In the genomic region with DNA sequence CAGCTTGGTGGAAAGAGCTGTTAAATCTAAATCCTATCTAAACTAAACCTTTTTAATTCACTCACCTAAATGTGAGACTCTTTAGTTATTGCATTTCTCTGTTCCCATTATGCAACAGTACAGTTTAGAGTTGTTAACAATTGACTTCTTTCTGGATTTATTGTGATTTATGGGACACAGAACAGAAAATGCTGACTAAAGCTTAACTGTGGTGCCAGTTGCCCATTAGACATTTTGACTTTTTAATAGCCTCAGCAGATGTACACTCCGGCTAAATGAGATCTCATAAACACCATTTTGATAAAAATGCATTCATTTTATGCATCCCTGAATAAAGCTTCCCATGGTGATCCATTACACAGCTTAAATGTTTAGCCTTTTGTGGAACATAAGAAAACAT, we compare ENCODE assay signal across 26 cellular contexts.
"Had no signal": no experiment of that assay in that cellular context is flagged by ENCODE, and none has a peak within 500 bp of the region (broad histone marks: within the 10 kb centered on the region; RNA-seq: fewer than 3 reads in every experiment).

No MANE protein-coding gene starts in this region.

- H3K9me3 ChIP-seq: ascending aorta, body of pancreas, SK-N-SH had no signal

- H3K27ac ChIP-seq: ascending aorta, body of pancreas had no signal

- H3K36me3 ChIP-seq: ascending aorta had no signal

- H3K9ac ChIP-seq: SK-N-SH had no signal

- DNase-seq: activated CD4-positive, alpha-beta T cell treated with anti-CD3 and anti-CD28 coated beads for 4 hours; activated CD8-positive, alpha-beta memory T cell treated with anti-CD3 and anti-CD28 coated beads, Interleukin-2, amount 50 U/mL, for 48 hours; activated CD8-positive, alpha-beta T cell treated with anti-CD3 and anti-CD28 coated beads, Interleukin-2, amount 10 ng/mL, durations not matched to agents 7 days and 5 days; activated naive CD4-positive, alpha-beta T cell treated with anti-CD3 and anti-CD28 coated beads, Interleukin-2, amount 50 U/mL, for 16 hours; activated T-cell treated with anti-CD3 and anti-CD28 coated beads, Interleukin-2, amount 50 U/mL, for 1 hour; amniotic stem cell; body of pancreas; central memory CD4-positive, alpha-beta T cell; KG1; MV-4-11; NCI-H146; NCI-H187 treated with DMSO at 0.1 percent for 48 hours; NCI-H2171; NCI-H2227 treated with DMSO at 0.1 percent for 48 hours; NCI-H526; NCI-H82; NK-92 treated with Interleukin-12 subunit alpha and Interleukin-12 subunit beta, amount 100 ng/mL, for 24 hours; OCI-M1; RPMI8226; SK-N-SH; SW 1271 had no signal

- H3K4me2 ChIP-seq: SK-N-SH had no signal

- H3K4me1 ChIP-seq: ascending aorta, body of pancreas had no signal

- ATAC-seq: activated CD4-positive, CD25-positive, alpha-beta regulatory T cell treated with anti-CD3 and anti-CD28 coated beads, Interleukin-2, amount 50 U/mL, for 24 hours; activated CD8-positive, alpha-beta T cell treated with anti-CD3 and anti-CD28 coated beads, Interleukin-2, amount 10 ng/mL, durations not matched to agents 7 days and 5 days; body of pancreas; Panc1; Right ventricle myocardium inferior had no signal

- FAIRE-seq: bronchial epithelial cell had no signal

- H3K4me3 ChIP-seq: ascending aorta, body of pancreas had no signal

- H3K27me3 ChIP-seq: ascending aorta, body of pancreas had no signal
